Comparison of ENCODE assay signal across 14 cellular contexts in genomic region chr17:35069311-35069710, GRCh38. TPM values are rescaled to one million over a fixed set of nuclear protein-coding genes. Genes with fewer than 3 reads are reported as not detected.
DNase-seq lines count a peak whose midpoint lies in the region; ATAC-seq and TF ChIP-seq lines count a peak whose summit lies in the region.
"Had no signal": no experiment of that assay in that cellular context is flagged by ENCODE, and none has a peak within 500 bp of the region (broad histone marks: within the 10 kb centered on the region; RNA-seq: fewer than 3 reads in every experiment).

No MANE protein-coding gene starts in this region.

- peak overlapping the region; percentile 15; the same call in 1 of the 2 replicates for H3K4me2 ChIP-seq in OCI-LY7 (ENCODE audit: low read length)

- peaks cover 0 to 2% of the 10 kb centered on the region in 2 donors for H3K36me3 Mint-ChIP-seq in stimulated activated naive B cell treated with anti-CD40 and anti-IgM and Interleukin-4, amounts not matched to agents 10 μg/mL and 1 μg/mL and 100 μg/mL, for 72 hours

- peak; percentile 95 for ATAC-seq in stimulated activated naive B cell treated with anti-CD40 and anti-IgM and Interleukin-4, amounts not matched to agents 10 μg/mL and 1 μg/mL and 100 μg/mL, for 72 hours (replicated peaks)
- ATAC-seq in HG03457 (IDR thresholded peaks at IDR 0.05; ENCODE audit: unreplicated experiment) (no peak), GM19452 (IDR thresholded peaks at IDR 0.05; ENCODE audit: unreplicated experiment) (no peak)

- no peaks in the 10 kb centered on the region for H3K79me2 ChIP-seq in OCI-LY7 (ENCODE audit: insufficient read depth, low read depth, low read length)

- H3K9me3 ChIP-seq in OCI-LY7 (ENCODE audit: low read length), result no peaks in the 10 kb centered on the region

- no peak overlapping the region for H3K27ac ChIP-seq in OCI-LY7 (ENCODE audit: low read depth, low read length, poor library complexity, severe bottlenecking)
- H3K27ac ChIP-seq: parathyroid adenoma had no signal

- H3K4me3 Mint-ChIP-seq in stimulated activated naive B cell treated with anti-CD40 and anti-IgM and Interleukin-4, amounts not matched to agents 10 μg/mL and 1 μg/mL and 100 μg/mL, for 72 hours, result peak overlapping the region in 1 of 2 donors; percentile 10

- CTCF ChIA-PET in OCI-LY7 (lab: Charles Lee; ENCODE audit: unreplicated experiment), result no interaction called here

- H3K27me3 Mint-ChIP-seq in stimulated activated naive B cell treated with anti-CD40 and anti-IgM and Interleukin-4, amounts not matched to agents 10 μg/mL and 1 μg/mL and 100 μg/mL, for 72 hours, result no peaks in the 10 kb centered on the region

- H3K4me1 Mint-ChIP-seq in stimulated activated naive B cell treated with anti-CD40 and anti-IgM and Interleukin-4, amounts not matched to agents 10 μg/mL and 1 μg/mL and 100 μg/mL, for 72 hours, result peaks cover 21 to 61% of the 10 kb centered on the region in 2 donors

- intact Hi-C loops in OCI-LY7 (cut with micrococcal nuclease; ENCODE audit: unreplicated experiment), result no loop called here

- DNase-seq in GM12865 (ENCODE audit: low read depth) (peak; percentile 54), OCI-LY7 (ENCODE audit: low spot score) (peak; percentile 18), fibroblast of pulmonary artery (ENCODE audit: low read depth) (peak; percentile 43), NCI-H1048 (lab: John Stamatoyannopoulos, UW) (no peak)
- DNase-seq in stimulated activated naive B cell treated with anti-CD40 and anti-IgM and Interleukin-4, amounts not matched to agents 10 μg/mL and 1 μg/mL and 100 μg/mL, for 72 hours, result no peak
- DNase-seq: activated CD4-positive, alpha-beta T cell treated with anti-CD3 and anti-CD28 coated beads, Interleukin-2, amount 50 U/mL, for 1 hour; activated naive CD4-positive, alpha-beta T cell; NCI-H1694 had no signal

- 0 out of 2 replicates have a peak, but pooled peaks cover 4% of the 10 kb centered on the region for H4K20me1 ChIP-seq in OCI-LY7 (ENCODE audit: insufficient read depth, low read length)

- H3K9me3 Mint-ChIP-seq in stimulated activated naive B cell treated with anti-CD40 and anti-IgM and Interleukin-4, amounts not matched to agents 10 μg/mL and 1 μg/mL and 100 μg/mL, for 72 hours, result no peaks in the 10 kb centered on the region

- no TSS peak for BruUV-seq in OCI-LY7 (replicated peaks; lab: Mats Ljungman, UMichigan)

- TF ChIP-seq CTCF in GM12865 (IDR thresholded peaks at IDR 0.05; ENCODE audit: insufficient read depth, low read depth, low read length, missing control alignments) (no peak), OCI-LY7 (conservative IDR thresholded peaks at IDR 0.05; ENCODE audit: low read length) (no peak), fibroblast of pulmonary artery (IDR thresholded peaks at IDR 0.05; ENCODE audit: low read length, missing control alignments) (no peak)

- H3K27ac Mint-ChIP-seq in stimulated activated naive B cell treated with anti-CD40 and anti-IgM and Interleukin-4, amounts not matched to agents 10 μg/mL and 1 μg/mL and 100 μg/mL, for 72 hours, result no peak overlapping the region

- H3K9me2 ChIP-seq in OCI-LY7 (ENCODE audit: insufficient read depth, low read length), result no peaks in the 10 kb centered on the region

- POLR2A ChIA-PET in OCI-LY7 (lab: Charles Lee), result interaction anchor here (1.3 kb wide), 2 partner anchors 10 to 13 kb away, joined by 4 to 5 read pairs; no protein-coding TSS in a partner anchor

- no peaks in the 10 kb centered on the region for H3K36me3 ChIP-seq in OCI-LY7 (ENCODE audit: insufficient read depth, low read length)

- peaks cover 9% of the 10 kb centered on the region for H3K4me1 ChIP-seq in OCI-LY7 (ENCODE audit: insufficient read depth, low read length, poor library complexity, severe bottlenecking)
- H3K4me1 ChIP-seq: parathyroid adenoma had no signal

- no peak overlapping the region for H2AFZ ChIP-seq in OCI-LY7 (ENCODE audit: low read length)
- H2AFZ ChIP-seq: parathyroid adenoma had no signal

- peak overlapping the region; percentile 43 for H3K4me3 ChIP-seq in GM12865 (ENCODE audit: low read depth, low read length)
- no peak overlapping the region for H3K4me3 ChIP-seq in OCI-LY7 (ENCODE audit: low read depth, low read length, poor library complexity, severe bottlenecking)
- H3K4me3 ChIP-seq in fibroblast of pulmonary artery (replicated peaks; ENCODE audit: low read depth, low read length), result no peak overlapping the region

RNA-seq across cellular contexts. Expression of gene RFFL, which starts 5.8 kb away (rescaled TPM):
- 15.6 and 20.6 TPM in 2 replicates for total RNA-seq in OCI-LY7 (2014; rRNA removed; shearing (Covaris generic))
- 11.2 and 16.1 TPM in 2 replicates for total RNA-seq in OCI-LY7 (2022)

RNA-seq across cellular contexts. Expression of gene RAD51D, which starts 50.3 kb away (rescaled TPM):
- total RNA-seq in OCI-LY7 (2014; rRNA removed; shearing (Covaris generic)), result 18.9 and 22.4 TPM in 2 replicates
- 35.0 and 40.6 TPM in 2 replicates for total RNA-seq in OCI-LY7 (2022)

RNA-seq across cellular contexts. Expression of gene FNDC8, which starts 52.1 kb away (rescaled TPM):
- total RNA-seq in OCI-LY7 (2014; rRNA removed; shearing (Covaris generic)), result not detected in 2 replicates
- not detected in 2 replicates for total RNA-seq in OCI-LY7 (2022)
- total RNA-seq: cerebellum, HT1080, liver had no signal

Comparison
In these comparisons a context has a peak if more than half of its experiments do, and no peak if none do; other contexts are left out.
1. DNase-seq: peak in GM12865 (single experiment), OCI-LY7 (single experiment) and fibroblast of pulmonary artery (single experiment); none in stimulated activated naive B cell treated with anti-CD40 and anti-IgM and Interleukin-4, amounts not matched to agents 10 μg/mL and 1 μg/mL and 100 μg/mL, for 72 hours (single experiment) and NCI-H1048 (single experiment).
2. ATAC-seq: peak in stimulated activated naive B cell treated with anti-CD40 and anti-IgM and Interleukin-4, amounts not matched to agents 10 μg/mL and 1 μg/mL and 100 μg/mL, for 72 hours (2 of 2); none in HG03457 (single experiment) and GM19452 (single experiment).